11 cellular contexts compared by ENCODE assay signal in genomic region chr20:11159728-11160127, GRCh38.
DNase-seq lines count a peak whose midpoint lies in the region; ATAC-seq and TF ChIP-seq lines count a peak whose summit lies in the region.
"Had no signal": no experiment of that assay in that cellular context is flagged by ENCODE, and none has a peak within 500 bp of the region (broad histone marks: within the 10 kb centered on the region; RNA-seq: fewer than 3 reads in every experiment).

No MANE protein-coding gene starts in this region.

- no peak for ATAC-seq in HG03097 (IDR thresholded peaks at IDR 0.05; ENCODE audit: low FRiP score, unreplicated experiment)

- TF ChIP-seq CTCF in BJ (IDR thresholded peaks at IDR 0.05; ENCODE audit: insufficient read depth, low read depth, low read length) (no peak), osteocyte (IDR thresholded peaks at IDR 0.05) (no peak)

- no peaks in the 10 kb centered on the region for H3K36me3 ChIP-seq in BJ (ENCODE audit: control insufficient read depth, insufficient read depth, low read length)

- POLR2A ChIA-PET in BJ (lab: Charles Lee): no interaction called here

- peak overlapping the region; percentile 88 for H3K27ac Mint-ChIP-seq in osteocyte (ENCODE audit: unreplicated experiment)
- H3K27ac Mint-ChIP-seq: CD14-positive monocyte had no signal

- H3K4me1 Mint-ChIP-seq in osteocyte (ENCODE audit: unreplicated experiment): peaks cover 49% of the 10 kb centered on the region

- H3K27me3 ChIP-seq in BJ (ENCODE audit: control insufficient read depth, insufficient read depth, low read length): 0 out of 2 replicates have a peak, but pooled peaks cover 1% of the 10 kb centered on the region

- H3K4me3 ChIP-seq in BJ (ENCODE audit: low read depth, low read length): no peak overlapping the region

- peak; percentile 43 for DNase-seq in BJ (ENCODE audit: low read depth)
- DNase-seq in amygdala (lab: John Stamatoyannopoulos, UW): peak in 40 of 56 donors; percentile 1 to 70 (median 14)
- peak in 37 of 42 donors; percentile 3 to 54 (median 32) for DNase-seq in head of caudate nucleus
- no peak for DNase-seq in osteocyte (ENCODE audit: extremely low spot score, unreplicated experiment)
- DNase-seq in NCI-H774 (lab: John Stamatoyannopoulos, UW): no peak
- no peak for DNase-seq in islet precursor cell
- no peak for DNase-seq in NCI-H1436 treated with DMSO at 0.1 percent for 48 hours (lab: John Stamatoyannopoulos, UW)
- DNase-seq: effector memory CD4-positive, alpha-beta T cell; NCI-H226 had no signal

- peaks cover 2% of the 10 kb centered on the region for H3K36me3 Mint-ChIP-seq in osteocyte (ENCODE audit: unreplicated experiment)
- H3K36me3 Mint-ChIP-seq: CD14-positive monocyte had no signal

- H3K4me3 Mint-ChIP-seq in osteocyte (ENCODE audit: unreplicated experiment): no peak overlapping the region
- H3K4me3 Mint-ChIP-seq: CD14-positive monocyte had no signal

- H3K9me3 Mint-ChIP-seq in osteocyte (ENCODE audit: unreplicated experiment): no peaks in the 10 kb centered on the region

- H3K27me3 Mint-ChIP-seq in osteocyte (ENCODE audit: unreplicated experiment): no peaks in the 10 kb centered on the region

- intact Hi-C loops in head of caudate nucleus (cut with DNase I): no loop called here

- CTCF ChIA-PET in BJ (lab: Yijun Ruan, JAX): interaction anchor here (0.7 kb wide), 1 partner anchor 436 kb away, joined by 3 read pairs; no protein-coding TSS in a partner anchor

Comparison
In these comparisons a context has a peak if more than half of its experiments do, and no peak if none do; other contexts are left out.
1. DNase-seq: peak in BJ (single experiment), amygdala (40 of 56) and head of caudate nucleus (37 of 42); none in osteocyte (single experiment), NCI-H774 (single experiment), islet precursor cell (single experiment) and NCI-H1436 treated with DMSO at 0.1 percent for 48 hours (single experiment).